ENCODE assay signal across 8 cellular contexts in the genomic region with DNA sequence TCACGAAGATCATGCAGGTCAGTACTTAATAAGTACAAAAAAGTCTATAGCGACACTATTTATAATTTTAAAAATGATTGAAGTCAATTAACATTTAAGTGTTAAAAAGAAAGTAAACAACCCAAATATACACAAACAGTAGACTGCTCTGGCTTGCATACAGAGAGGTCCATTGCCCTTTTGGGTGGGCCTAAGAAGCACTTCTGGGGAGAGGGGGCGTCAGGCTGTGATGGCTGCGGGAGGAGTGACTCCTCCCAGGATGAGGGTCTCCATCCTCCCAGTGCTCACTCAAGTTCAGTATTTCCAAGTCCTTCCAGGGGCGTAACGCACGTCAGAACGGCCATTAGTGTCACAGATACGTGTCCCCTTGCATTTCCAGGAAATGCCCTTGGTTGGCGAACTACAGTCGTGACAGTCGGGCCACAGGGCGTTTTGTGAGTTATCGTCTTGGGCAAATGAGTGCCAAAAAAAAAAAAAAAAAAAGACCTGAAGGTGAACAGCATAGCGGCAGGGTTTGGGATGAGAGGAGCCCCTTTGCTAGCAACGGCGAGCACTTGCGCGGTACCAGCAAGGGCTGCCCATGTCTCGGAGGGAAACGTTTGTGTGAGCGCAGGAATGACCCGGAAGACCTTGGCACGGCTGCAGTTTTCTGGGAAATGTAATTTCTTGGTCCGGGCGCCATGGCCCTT. TPM values are rescaled to one million over a fixed set of nuclear protein-coding genes. Genes with fewer than 3 reads are reported as not detected.
DNase-seq lines count a peak whose midpoint lies in the region; ATAC-seq, FAIRE-seq and TF ChIP-seq lines count a peak whose summit lies in the region.

A gene with protein sequence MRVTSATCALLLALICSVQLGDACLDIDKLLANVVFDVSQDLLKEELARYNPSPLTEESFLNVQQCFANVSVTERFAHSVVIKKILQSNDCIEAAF (minus strand): TSS at position 463 of the 689 bp plus-strand sequence. CDS start 82,596 bp downstream, outside the sequence.

- CTCF ChIA-PET in A549 (lab: Yijun Ruan, JAX) = interaction anchor here (0.7 to 2.1 kb wide), 7 partner anchors 35 to 171 kb away, joined by 3 to 9 read pairs (median 3); no protein-coding TSS in a partner anchor

- TF ChIP-seq EP300 in A549 (IDR thresholded peaks at IDR 0.05) = no peak

- H3K9me3 ChIP-seq in A549 (peaks cover 87% of the 10 kb centered on the region), lower lobe of right lung (peaks cover 21% of the 10 kb centered on the region)

- peak within 1 kb of the TSS; percentile 88 for H3K4me3 Mint-ChIP-seq in T-helper 2 cell treated with Interferon-gamma antibody and Interleukin-4, amounts not matched to agents 5 μg/mL and 100 μg/mL, for 36 hours
- peak within 1 kb of the TSS; percentile 92 for H3K4me3 Mint-ChIP-seq in dendritic cell treated with granulocyte-macrophage colony-stimulating factor and Interleukin-4, amounts not matched to agents 40 ng/mL and 50 ng/mL, for 4 days
- peak within 1 kb of the TSS; percentile 93 for H3K4me3 Mint-ChIP-seq in stimulated activated naive CD8-positive, alpha-beta T cell treated with anti-CD3 and anti-CD28 coated beads, Interleukin-15, Interleukin-2, amounts not matched to agents 100 ng/mL and 50 ng/mL, for 24 hours

- peak in 1 of 2 experiments; percentile 90 for DNase-seq in A549 (ENCODE audit: low read depth in 1 of 2, low spot score in 1 of 2)
- peak; percentile 8 for DNase-seq in GM18507 (ENCODE audit: extremely low spot score, insufficient read length, low read depth)
- peak; percentile 80 to 98 for DNase-seq in NCI-H187 (lab: John Stamatoyannopoulos, UW)
- DNase-seq in T-helper 2 cell treated with Interferon-gamma antibody and Interleukin-4, amounts not matched to agents 5 μg/mL and 100 μg/mL, for 36 hours (ENCODE audit: low spot score) = no peak
- DNase-seq in lower lobe of right lung = peak; percentile 61

- intact Hi-C loops in dendritic cell treated with granulocyte-macrophage colony-stimulating factor and Interleukin-4, amounts not matched to agents 40 ng/mL and 50 ng/mL, for 4 days (cut with micrococcal nuclease) = loop anchor here (1.0 kb wide), 1 partner anchor 57 kb away; a partner anchor contains a TSS
- intact Hi-C loops in lower lobe of right lung (cut with DNase I) = no loop called here

- peaks cover 27% of the 10 kb centered on the region for H3K36me3 ChIP-seq in lower lobe of right lung

- no peaks in the 10 kb centered on the region for H3K27me3 ChIP-seq in lower lobe of right lung (ENCODE audit: low read depth)

- peaks cover 45% of the 10 kb centered on the region for H3K9me3 Mint-ChIP-seq in T-helper 2 cell treated with Interferon-gamma antibody and Interleukin-4, amounts not matched to agents 5 μg/mL and 100 μg/mL, for 36 hours
- peaks cover 77% of the 10 kb centered on the region for H3K9me3 Mint-ChIP-seq in dendritic cell treated with granulocyte-macrophage colony-stimulating factor and Interleukin-4, amounts not matched to agents 40 ng/mL and 50 ng/mL, for 4 days
- H3K9me3 Mint-ChIP-seq in stimulated activated naive CD8-positive, alpha-beta T cell treated with anti-CD3 and anti-CD28 coated beads, Interleukin-15, Interleukin-2, amounts not matched to agents 100 ng/mL and 50 ng/mL, for 24 hours = peaks cover 26% of the 10 kb centered on the region

- TF ChIP-seq CTCF in A549 (IDR thresholded peaks at IDR 0.05) (no peak), lower lobe of right lung (IDR thresholded peaks at IDR 0.05) (no peak)

- no peaks in the 10 kb centered on the region for H3K27me3 Mint-ChIP-seq in T-helper 2 cell treated with Interferon-gamma antibody and Interleukin-4, amounts not matched to agents 5 μg/mL and 100 μg/mL, for 36 hours (ENCODE audit: low read depth)
- H3K27me3 Mint-ChIP-seq in dendritic cell treated with granulocyte-macrophage colony-stimulating factor and Interleukin-4, amounts not matched to agents 40 ng/mL and 50 ng/mL, for 4 days = peaks cover 32% of the 10 kb centered on the region
- H3K27me3 Mint-ChIP-seq in stimulated activated naive CD8-positive, alpha-beta T cell treated with anti-CD3 and anti-CD28 coated beads, Interleukin-15, Interleukin-2, amounts not matched to agents 100 ng/mL and 50 ng/mL, for 24 hours = peaks cover 12% of the 10 kb centered on the region

- FAIRE-seq in A549 (lab: Jason Lieb, UNC) = no peak
- FAIRE-seq in GM18507 (lab: Jason Lieb, UNC) = peak; percentile 49

- H3K27ac Mint-ChIP-seq in T-helper 2 cell treated with Interferon-gamma antibody and Interleukin-4, amounts not matched to agents 5 μg/mL and 100 μg/mL, for 36 hours = peak within 1 kb of the TSS; percentile 98
- peak within 1 kb of the TSS; percentile 100 for H3K27ac Mint-ChIP-seq in dendritic cell treated with granulocyte-macrophage colony-stimulating factor and Interleukin-4, amounts not matched to agents 40 ng/mL and 50 ng/mL, for 4 days
- peak within 1 kb of the TSS; percentile 99 for H3K27ac Mint-ChIP-seq in stimulated activated naive CD8-positive, alpha-beta T cell treated with anti-CD3 and anti-CD28 coated beads, Interleukin-15, Interleukin-2, amounts not matched to agents 100 ng/mL and 50 ng/mL, for 24 hours

- H3K4me1 ChIP-seq in A549 = no peaks in the 10 kb centered on the region
- H3K4me1 ChIP-seq in lower lobe of right lung = peaks cover 25% of the 10 kb centered on the region

- ATAC-seq in A549 = peak; percentile 86 to 88
- peak; percentile 41 for ATAC-seq in HG02970 (IDR thresholded peaks at IDR 0.05; ENCODE audit: low FRiP score, unreplicated experiment)
- peak; percentile 85 to 91 for ATAC-seq in lower lobe of right lung

- TF ChIP-seq RAD21 in A549 (conservative IDR thresholded peaks at IDR 0.05 in 1 of 2, IDR thresholded peaks at IDR 0.05 in 1 of 2) = no peak

- peak within 1 kb of the TSS; percentile 82 to 90 for H3K27ac ChIP-seq in A549
- H3K27ac ChIP-seq in lower lobe of right lung = peak within 1 kb of the TSS; percentile 99

- H3K4me3 ChIP-seq in A549 = peak within 1 kb of the TSS; percentile 67
- H3K4me3 ChIP-seq in lower lobe of right lung = peak within 1 kb of the TSS; percentile 82

- TF ChIP-seq POLR2A in A549 (IDR thresholded peaks at IDR 0.05; ENCODE audit: low read length) = no peak

- POLR2A ChIA-PET in A549 (lab: Yijun Ruan, JAX) = interaction anchor here (0.7 to 1.6 kb wide), 8 partner anchors 10 to 505 kb away, joined by 3 to 20 read pairs (median 6); a partner anchor contains a TSS

- H3K36me3 Mint-ChIP-seq in T-helper 2 cell treated with Interferon-gamma antibody and Interleukin-4, amounts not matched to agents 5 μg/mL and 100 μg/mL, for 36 hours (ENCODE audit: low read depth) = peaks cover 46% of the 10 kb centered on the region
- H3K36me3 Mint-ChIP-seq in dendritic cell treated with granulocyte-macrophage colony-stimulating factor and Interleukin-4, amounts not matched to agents 40 ng/mL and 50 ng/mL, for 4 days (ENCODE audit: low read depth) = peaks cover 58% of the 10 kb centered on the region
- H3K36me3 Mint-ChIP-seq in stimulated activated naive CD8-positive, alpha-beta T cell treated with anti-CD3 and anti-CD28 coated beads, Interleukin-15, Interleukin-2, amounts not matched to agents 100 ng/mL and 50 ng/mL, for 24 hours (ENCODE audit: low read depth) = peaks cover 41% of the 10 kb centered on the region

- peak within 1 kb of the TSS; percentile 60 for H3K4me2 ChIP-seq in A549

- peaks cover 21% of the 10 kb centered on the region for H3K4me1 Mint-ChIP-seq in T-helper 2 cell treated with Interferon-gamma antibody and Interleukin-4, amounts not matched to agents 5 μg/mL and 100 μg/mL, for 36 hours (ENCODE audit: low read depth)
- peaks cover 12% of the 10 kb centered on the region for H3K4me1 Mint-ChIP-seq in dendritic cell treated with granulocyte-macrophage colony-stimulating factor and Interleukin-4, amounts not matched to agents 40 ng/mL and 50 ng/mL, for 4 days (ENCODE audit: low read depth)
- peaks cover 44% of the 10 kb centered on the region for H3K4me1 Mint-ChIP-seq in stimulated activated naive CD8-positive, alpha-beta T cell treated with anti-CD3 and anti-CD28 coated beads, Interleukin-15, Interleukin-2, amounts not matched to agents 100 ng/mL and 50 ng/mL, for 24 hours (ENCODE audit: low read depth)

- WGBS in A549 (ENCODE audit: missing lambda C conversion rate) = 9% methylated on average over 26 of the region's 26 CpGs

TF ChIP-seq in A549, 52 proteins besides CTCF, POLR2A, EP300 and RAD21 (continues in another document):
- TF ChIP-seq, protein P1, sequence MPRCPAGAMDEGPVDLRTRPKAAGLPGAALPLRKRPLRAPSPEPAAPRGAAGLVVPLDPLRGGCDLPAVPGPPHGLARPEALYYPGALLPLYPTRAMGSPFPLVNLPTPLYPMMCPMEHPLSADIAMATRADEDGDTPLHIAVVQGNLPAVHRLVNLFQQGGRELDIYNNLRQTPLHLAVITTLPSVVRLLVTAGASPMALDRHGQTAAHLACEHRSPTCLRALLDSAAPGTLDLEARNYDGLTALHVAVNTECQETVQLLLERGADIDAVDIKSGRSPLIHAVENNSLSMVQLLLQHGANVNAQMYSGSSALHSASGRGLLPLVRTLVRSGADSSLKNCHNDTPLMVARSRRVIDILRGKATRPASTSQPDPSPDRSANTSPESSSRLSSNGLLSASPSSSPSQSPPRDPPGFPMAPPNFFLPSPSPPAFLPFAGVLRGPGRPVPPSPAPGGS (IDR thresholded peaks at IDR 0.05) = no peak; the same call in 2 of the 3 replicates
- TF ChIP-seq MYC (IDR thresholded peaks at IDR 0.05; ENCODE audit: borderline replicate concordance, low read length) = no peak
- peak; percentile 71; the same call in 1 of the 2 replicates for TF ChIP-seq RFX5 (IDR thresholded peaks at IDR 0.05)
- peak; percentile 97 for TF ChIP-seq EHMT2 (IDR thresholded peaks at IDR 0.05; ENCODE audit: low read depth)
- peak; percentile 98 for TF ChIP-seq HOXB13 (CRISPR knock-in tag; IDR thresholded peaks at IDR 0.05; ENCODE audit: low read depth)
- TF ChIP-seq ZFP36 (IDR thresholded peaks at IDR 0.05; ENCODE audit: borderline replicate concordance, partially characterized antibody) = peak; percentile 2
- TF ChIP-seq MAZ (IDR thresholded peaks at IDR 0.05; ENCODE audit: borderline replicate concordance, low read depth, low read length) = no peak
- TF ChIP-seq HDAC2 (IDR thresholded peaks at IDR 0.05) = no peak
- TF ChIP-seq NPAS2 (CRISPR knock-in tag; IDR thresholded peaks at IDR 0.05; ENCODE audit: borderline replicate concordance) = peak; percentile 67; the same call in 1 of the 2 replicates
- no peak for TF ChIP-seq RARB (CRISPR knock-in tag; IDR thresholded peaks at IDR 0.05)
- TF ChIP-seq EHF (CRISPR knock-in tag; IDR thresholded peaks at IDR 0.05) = peak; percentile 92
- TF ChIP-seq CEBPB (IDR thresholded peaks at IDR 0.05) = 0 out of 4 replicates have a peak, but pooled peaks of 1 of the 2 experiments have one; percentile 4

RNA-seq across cellular contexts. Expression of the gene that starts here (rescaled TPM):
- polyA plus RNA-seq in A549 (2011; rRNA removed) (0.16 and 0.21 TPM in 2 replicates), A549 (2017; fragmentation: RNase III; extraction: RNeasy Plus Mini Kit Qiagen cat#74134 plus additional on column Dnase treatment) (0.07 to 0.26 TPM (median 0.08 TPM) in 3 replicates)
- polyA plus RNA-seq in A549 (2012; cell fraction: cytosol; rRNA removed) = 0.10 and 0.16 TPM in 2 replicates
- polyA plus RNA-seq in A549 (2012; cell fraction: nucleus; rRNA removed) = 0.20 and 0.24 TPM in 2 replicates
- 0.24 and 0.29 TPM in 2 replicates for polyA minus RNA-seq in A549 (2011; rRNA and poly(A)+ RNA removed)
- 1.5 TPM for total RNA-seq in lower lobe of right lung

Comparison
In these comparisons a context has a peak if more than half of its experiments do, and no peak if none do; other contexts are left out.
1. Peak in ATAC-seq, H3K4me3 ChIP-seq, H3K27ac ChIP-seq and H3K4me2 ChIP-seq in A549; RNA of the gene not detected or under 1 TPM.